In genomic region chr22:21652010-21652546, GRCh38 we compare ENCODE assay signal across 8 cellular contexts. TPM values are rescaled to one million over a fixed set of nuclear protein-coding genes. Genes with fewer than 3 reads are reported as not detected.
DNase-seq lines count a peak whose midpoint lies in the region; ATAC-seq and TF ChIP-seq lines count a peak whose summit lies in the region.

No MANE protein-coding gene starts in this region.

- H4K20me1 ChIP-seq in PC-3 (ENCODE audit: low read length), result no peaks in the 10 kb centered on the region

- BruUV-seq in PC-3 (replicated peaks; lab: Mats Ljungman, UMichigan), result no TSS peak

- TF ChIP-seq EP300 in esophagus muscularis mucosa (IDR thresholded peaks at IDR 0.05), result no peak

- WGBS in esophagus muscularis mucosa, result 0% methylated on average over 3 of the region's 44 CpGs

- H3K27me3 ChIP-seq in HUES48 (ENCODE audit: control insufficient read depth, insufficient read depth, low read length), result no peaks in the 10 kb centered on the region
- no peaks in the 10 kb centered on the region for H3K27me3 ChIP-seq in PC-3 (ENCODE audit: low read length)
- peaks cover 0 to 25% (median 2%) of the 10 kb centered on the region in 4 donors for H3K27me3 ChIP-seq in esophagus muscularis mucosa

- peaks cover 13% of the 10 kb centered on the region for H3K79me2 ChIP-seq in PC-3 (ENCODE audit: low read length)

- no peak for TF ChIP-seq CTCF in PC-3 (conservative IDR thresholded peaks at IDR 0.05; ENCODE audit: low read depth, low read length)
- no peak for TF ChIP-seq CTCF in esophagus muscularis mucosa (IDR thresholded peaks at IDR 0.05)

- DNase-seq in DMS 273 (lab: John Stamatoyannopoulos, UW; ENCODE audit: unreplicated experiment), result peak; percentile 95
- peak; percentile 89 for DNase-seq in PC-3
- DNase-seq in activated T-cell treated with anti-CD3 and anti-CD28 coated beads for 48 hours (ENCODE audit: low read depth), result peak; percentile 86
- peak; percentile 96 for DNase-seq in esophagus muscularis mucosa (ENCODE audit: extremely low spot score)
- DNase-seq in myocyte (ENCODE audit: low read depth), result peak; percentile 91
- peak; percentile 59 to 65 for DNase-seq in stimulated activated CD8-positive, alpha-beta memory T cell treated with anti-CD3 and anti-CD28 coated beads, Interleukin-7, amount 100 ng/mL, for 1 hour (ENCODE audit: low read depth in 2 of 2)

- H3F3A ChIP-seq in PC-3 (ENCODE audit: low read length, unreplicated experiment), result no peaks in the 10 kb centered on the region

- CTCF ChIA-PET in PC-3 (lab: Charles Lee), result interaction anchor here (0.7 kb wide), 1 partner anchor 869 kb away, joined by 3 read pairs; no protein-coding TSS in a partner anchor

- peak overlapping the region; percentile 94 for H3K27ac ChIP-seq in HUES48 (ENCODE audit: low read depth, low read length)
- H3K27ac ChIP-seq in PC-3 (ENCODE audit: low read length), result peak overlapping the region; percentile 23; the same call in 1 of the 2 replicates
- H3K27ac ChIP-seq in esophagus muscularis mucosa (replicated peaks in 1 of 4), result peak overlapping the region in 3 of 4 donors; percentile 35 to 54 (median 49)

- H3K9ac ChIP-seq in HUES48 (ENCODE audit: low read depth, low read length) (peak overlapping the region; percentile 56), PC-3 (ENCODE audit: low read length) (peak overlapping the region; percentile 81)

- peak overlapping the region; percentile 98 for H2AFZ ChIP-seq in PC-3 (ENCODE audit: low read length)

- H3K4me3 ChIP-seq in HUES48 (ENCODE audit: low read depth, low read length) (peak overlapping the region; percentile 78), PC-3 (ENCODE audit: low read length) (peak overlapping the region; percentile 83), esophagus muscularis mucosa (peak overlapping the region; percentile 64 to 71 (median 68))

- intact Hi-C loops in PC-3 (cut with micrococcal nuclease) (no loop called here), esophagus muscularis mucosa (cut with DNase I) (no loop called here)

- H3K36me3 ChIP-seq in HUES48 (ENCODE audit: control insufficient read depth, insufficient read depth, low read length) (peaks cover 22% of the 10 kb centered on the region), PC-3 (ENCODE audit: low read depth, low read length) (no peaks in the 10 kb centered on the region), esophagus muscularis mucosa (peaks cover 0 to 18% (median 2%) of the 10 kb centered on the region in 4 donors)

- ATAC-seq in GM21381 (IDR thresholded peaks at IDR 0.05; ENCODE audit: unreplicated experiment) (peak; percentile 83), PC-3 (peak; percentile 82)

- POLR2A ChIA-PET in PC-3 (lab: Charles Lee; ENCODE audit: unreplicated experiment), result no interaction called here

- TF ChIP-seq POLR2A in esophagus muscularis mucosa (IDR thresholded peaks at IDR 0.05; ENCODE audit: low read depth), result no peak

- H3K9me2 ChIP-seq in PC-3 (replicated peaks; ENCODE audit: low read length), result no peaks in the 10 kb centered on the region

- peaks cover 11% of the 10 kb centered on the region for H3K4me1 ChIP-seq in HUES48 (ENCODE audit: control insufficient read depth, insufficient read depth, low read length)
- no peaks in the 10 kb centered on the region for H3K4me1 ChIP-seq in PC-3 (ENCODE audit: insufficient read depth, low read length)
- H3K4me1 ChIP-seq in esophagus muscularis mucosa, result peaks cover 16 to 25% (median 19%) of the 10 kb centered on the region in 4 donors

- H3K4me2 ChIP-seq in PC-3 (ENCODE audit: low read length), result peak overlapping the region; percentile 96

- H3K9me3 ChIP-seq in HUES48 (ENCODE audit: control insufficient read depth, insufficient read depth, low read length), result no peaks in the 10 kb centered on the region
- H3K9me3 ChIP-seq in PC-3 (ENCODE audit: low read length), result no peaks in the 10 kb centered on the region
- H3K9me3 ChIP-seq in esophagus muscularis mucosa, result no peaks in the 10 kb centered on the region

RNA-seq across cellular contexts. Expression of gene SDF2L1, which starts 10.0 kb away (rescaled TPM):
- total RNA-seq in PC-3 (2014; rRNA removed), result 180 and 214 TPM in 2 replicates
- 10 to 100 TPM; 22.4 to 40.8 (median 29.3) TPM for total RNA-seq in esophagus muscularis mucosa
- 37.8 and 63.1 TPM in 2 replicates for total RNA-seq in myocyte
- polyA plus RNA-seq in myocyte (2012), result 67.2 TPM

RNA-seq across cellular contexts. Expression of gene PPIL2, which starts 13.7 kb away (rescaled TPM):
- 32.3 and 33.7 TPM in 2 replicates for total RNA-seq in PC-3 (2014; rRNA removed)
- 10 to 100 TPM; 16.9 to 34.3 (median 24.7) TPM for total RNA-seq in esophagus muscularis mucosa
- total RNA-seq in myocyte, result 26.8 and 30.1 TPM in 2 replicates
- polyA plus RNA-seq in myocyte (2012), result 32.7 TPM

RNA-seq across cellular contexts. Expression of gene CCDC116, which starts 19.5 kb away (rescaled TPM):
- total RNA-seq in PC-3 (2014; rRNA removed), result not detected in 2 replicates
- total RNA-seq in esophagus muscularis mucosa, result under 1 TPM; 0.26 to 0.99 (median 0.55) TPM
- total RNA-seq in myocyte, result 0.13 and 0.57 TPM in 2 replicates
- polyA plus RNA-seq in myocyte (2012), result 0.26 TPM

RNA-seq across cellular contexts. Expression of gene YDJC, which starts 22.3 kb away (rescaled TPM):
- 79.4 and 122 TPM in 2 replicates for total RNA-seq in PC-3 (2014; rRNA removed)
- total RNA-seq in esophagus muscularis mucosa, result 10 to 100 TPM; 13.7 to 33.7 (median 26.2) TPM
- total RNA-seq in myocyte, result 13.3 and 20.4 TPM in 2 replicates
- polyA plus RNA-seq in myocyte (2012), result 8.8 TPM

Comparison
In these comparisons a context has a peak if more than half of its experiments do, and no peak if none do; other contexts are left out.
1. Peak in every context shown above with its lines: DNase-seq, ATAC-seq, H3K4me3 ChIP-seq and H3K27ac ChIP-seq.
2. H3K27ac ChIP-seq: peak in every context shown above with its lines; median percentile 94 in HUES48; 49 in esophagus muscularis mucosa; 23 in PC-3.